3 cellular contexts compared by ENCODE assay signal in the genomic region with DNA sequence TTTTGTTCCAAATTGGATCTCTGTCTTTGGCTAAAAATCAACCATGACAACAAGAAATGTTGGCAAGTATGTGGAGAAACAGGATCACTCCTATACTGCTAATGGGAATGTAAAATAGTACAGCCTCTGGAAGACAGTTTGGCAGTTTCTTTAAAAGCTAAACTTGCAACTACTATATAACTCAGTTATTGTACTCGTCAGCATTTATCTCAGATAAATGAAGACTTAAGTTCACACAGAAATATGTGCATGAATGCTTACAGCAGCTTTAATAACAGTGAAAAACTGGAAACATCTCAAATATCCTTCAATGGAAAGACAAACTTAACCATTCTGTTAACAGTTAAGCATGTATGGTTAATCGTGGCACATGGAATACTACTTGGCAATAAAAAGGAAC.
A peak's percentile ranks its signal among the peaks of the same experiment; 100 is the strongest.
TF ChIP-seq lines count a peak whose summit lies in the region.

No MANE protein-coding gene starts in this region.

TF ChIP-seq in HepG2, 621 proteins besides CTCF, POLR2A, EP300 and RAD21 (continues in another document):
- no peak for TF ChIP-seq NFYB (CRISPR knock-in tag; IDR thresholded peaks at IDR 0.05)
- TF ChIP-seq ZNF484 (CRISPR knock-in tag; IDR thresholded peaks at IDR 0.05; ENCODE audit: borderline replicate concordance, low read depth): no peak
- no peak for TF ChIP-seq ZBTB4 (CRISPR knock-in tag; IDR thresholded peaks at IDR 0.05; ENCODE audit: borderline replicate concordance)
- TF ChIP-seq MAFK (conservative IDR thresholded peaks at IDR 0.05 in 1 of 2, IDR thresholded peaks at IDR 0.05 in 1 of 2; ENCODE audit: low read length in 2 of 2): peak; percentile 39 to 82; a peak in 3 of 4 replicates
- TF ChIP-seq ZNF24 (IDR thresholded peaks at IDR 0.05): no peak
- TF ChIP-seq LRRFIP1 (CRISPR knock-in tag; conservative IDR thresholded peaks at IDR 0.05): no peak
- TF ChIP-seq SRSF9 (IDR thresholded peaks at IDR 0.05; ENCODE audit: borderline replicate concordance, insufficient read depth, low read depth, low read length, poor library complexity, severe bottlenecking): no peak
- TF ChIP-seq MAFF (IDR thresholded peaks at IDR 0.05; ENCODE audit: low read depth, low read length): peak; percentile 70
- TF ChIP-seq KDM6A (CRISPR knock-in tag; IDR thresholded peaks at IDR 0.05; ENCODE audit: low read depth): no peak
- TF ChIP-seq SALL1 (CRISPR knock-in tag; IDR thresholded peaks at IDR 0.05): no peak
- TF ChIP-seq ZNF550 (CRISPR knock-in tag; IDR thresholded peaks at IDR 0.05; ENCODE audit: borderline replicate concordance): no peak
- TF ChIP-seq KMT2A (CRISPR knock-in tag; IDR thresholded peaks at IDR 0.05): no peak

TF ChIP-seq in IMR-90, 13 proteins besides CTCF, POLR2A, EP300 and RAD21:
- TF ChIP-seq MAFK (IDR thresholded peaks at IDR 0.05; ENCODE audit: low read depth, low read length) (peak; percentile 63), MAZ (IDR thresholded peaks at IDR 0.05; ENCODE audit: borderline replicate concordance, low read depth, low read length) (no peak), CHD1 (IDR thresholded peaks at IDR 0.05; ENCODE audit: low read depth, low read length) (no peak), CEBPB (IDR thresholded peaks at IDR 0.05; ENCODE audit: low read depth, low read length) (no peak)
- TF ChIP-seq, protein P1, sequence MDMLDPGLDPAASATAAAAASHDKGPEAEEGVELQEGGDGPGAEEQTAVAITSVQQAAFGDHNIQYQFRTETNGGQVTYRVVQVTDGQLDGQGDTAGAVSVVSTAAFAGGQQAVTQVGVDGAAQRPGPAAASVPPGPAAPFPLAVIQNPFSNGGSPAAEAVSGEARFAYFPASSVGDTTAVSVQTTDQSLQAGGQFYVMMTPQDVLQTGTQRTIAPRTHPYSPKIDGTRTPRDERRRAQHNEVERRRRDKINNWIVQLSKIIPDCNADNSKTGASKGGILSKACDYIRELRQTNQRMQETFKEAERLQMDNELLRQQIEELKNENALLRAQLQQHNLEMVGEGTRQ (IDR thresholded peaks at IDR 0.05; ENCODE audit: low read depth, low read length): no peak

TF ChIP-seq in K562, 482 proteins besides CTCF, POLR2A, EP300 and RAD21:
- TF ChIP-seq MAFF (IDR thresholded peaks at IDR 0.05; ENCODE audit: low read length) (0 out of 2 replicates have a peak, but pooled peaks have one; percentile 14), ZEB2 (IDR thresholded peaks at IDR 0.05) (no peak), JUN (IDR thresholded peaks at IDR 0.05; ENCODE audit: borderline replicate concordance, low read depth, low read length) (no peak), JUN (CRISPR knock-in tag; IDR thresholded peaks at IDR 0.05; ENCODE audit: borderline replicate concordance) (no peak), ZNF347 (CRISPR knock-in tag; IDR thresholded peaks at IDR 0.05; ENCODE audit: low read depth) (no peak), RUNX1 (IDR thresholded peaks at IDR 0.05; ENCODE audit: low read depth) (no peak), BMI1 (IDR thresholded peaks at IDR 0.05; ENCODE audit: low read length) (no peak), MTA2 (IDR thresholded peaks at IDR 0.05; ENCODE audit: low read depth) (no peak), C11orf30 (IDR thresholded peaks at IDR 0.05; ENCODE audit: low read depth) (peak; percentile 56), MYC (IDR thresholded peaks at IDR 0.05; ENCODE audit: low read depth, low read length) (no peak), MYC (CRISPR knock-in tag; IDR thresholded peaks at IDR 0.05; ENCODE audit: borderline replicate concordance, low read depth) (no peak), NFXL1 (CRISPR knock-in tag; IDR thresholded peaks at IDR 0.05) (no peak), ZNF316 (IDR thresholded peaks at IDR 0.05) (peak; percentile 80), PRPF4 (IDR thresholded peaks at IDR 0.05; ENCODE audit: insufficient read depth, low read depth, low read length, poor library complexity, severe bottlenecking) (no peak)
- TF ChIP-seq, protein P2, sequence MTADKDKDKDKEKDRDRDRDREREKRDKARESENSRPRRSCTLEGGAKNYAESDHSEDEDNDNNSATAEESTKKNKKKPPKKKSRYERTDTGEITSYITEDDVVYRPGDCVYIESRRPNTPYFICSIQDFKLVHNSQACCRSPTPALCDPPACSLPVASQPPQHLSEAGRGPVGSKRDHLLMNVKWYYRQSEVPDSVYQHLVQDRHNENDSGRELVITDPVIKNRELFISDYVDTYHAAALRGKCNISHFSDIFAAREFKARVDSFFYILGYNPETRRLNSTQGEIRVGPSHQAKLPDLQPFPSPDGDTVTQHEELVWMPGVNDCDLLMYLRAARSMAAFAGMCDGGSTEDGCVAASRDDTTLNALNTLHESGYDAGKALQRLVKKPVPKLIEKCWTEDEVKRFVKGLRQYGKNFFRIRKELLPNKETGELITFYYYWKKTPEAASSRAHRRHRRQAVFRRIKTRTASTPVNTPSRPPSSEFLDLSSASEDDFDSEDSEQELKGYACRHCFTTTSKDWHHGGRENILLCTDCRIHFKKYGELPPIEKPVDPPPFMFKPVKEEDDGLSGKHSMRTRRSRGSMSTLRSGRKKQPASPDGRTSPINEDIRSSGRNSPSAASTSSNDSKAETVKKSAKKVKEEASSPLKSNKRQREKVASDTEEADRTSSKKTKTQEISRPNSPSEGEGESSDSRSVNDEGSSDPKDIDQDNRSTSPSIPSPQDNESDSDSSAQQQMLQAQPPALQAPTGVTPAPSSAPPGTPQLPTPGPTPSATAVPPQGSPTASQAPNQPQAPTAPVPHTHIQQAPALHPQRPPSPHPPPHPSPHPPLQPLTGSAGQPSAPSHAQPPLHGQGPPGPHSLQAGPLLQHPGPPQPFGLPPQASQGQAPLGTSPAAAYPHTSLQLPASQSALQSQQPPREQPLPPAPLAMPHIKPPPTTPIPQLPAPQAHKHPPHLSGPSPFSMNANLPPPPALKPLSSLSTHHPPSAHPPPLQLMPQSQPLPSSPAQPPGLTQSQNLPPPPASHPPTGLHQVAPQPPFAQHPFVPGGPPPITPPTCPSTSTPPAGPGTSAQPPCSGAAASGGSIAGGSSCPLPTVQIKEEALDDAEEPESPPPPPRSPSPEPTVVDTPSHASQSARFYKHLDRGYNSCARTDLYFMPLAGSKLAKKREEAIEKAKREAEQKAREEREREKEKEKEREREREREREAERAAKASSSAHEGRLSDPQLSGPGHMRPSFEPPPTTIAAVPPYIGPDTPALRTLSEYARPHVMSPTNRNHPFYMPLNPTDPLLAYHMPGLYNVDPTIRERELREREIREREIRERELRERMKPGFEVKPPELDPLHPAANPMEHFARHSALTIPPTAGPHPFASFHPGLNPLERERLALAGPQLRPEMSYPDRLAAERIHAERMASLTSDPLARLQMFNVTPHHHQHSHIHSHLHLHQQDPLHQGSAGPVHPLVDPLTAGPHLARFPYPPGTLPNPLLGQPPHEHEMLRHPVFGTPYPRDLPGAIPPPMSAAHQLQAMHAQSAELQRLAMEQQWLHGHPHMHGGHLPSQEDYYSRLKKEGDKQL (CRISPR knock-in tag; IDR thresholded peaks at IDR 0.05; ENCODE audit: borderline replicate concordance): no peak
